17 cellular contexts compared by ENCODE assay signal in genomic region chr14:68931474-68932051, GRCh38. TPM values are rescaled to one million over a fixed set of nuclear protein-coding genes. Genes with fewer than 3 reads are reported as not detected.
DNase-seq lines count a peak whose midpoint lies in the region; ATAC-seq, FAIRE-seq and TF ChIP-seq lines count a peak whose summit lies in the region.
"Had no signal": no experiment of that assay in that cellular context is flagged by ENCODE, and none has a peak within 500 bp of the region (broad histone marks: within the 10 kb centered on the region; RNA-seq: fewer than 3 reads in every experiment).

No MANE protein-coding gene starts in this region.

- H3K27me3 ChIP-seq in heart right ventricle, result no peaks in the 10 kb centered on the region
- H3K27me3 ChIP-seq in K562 (ENCODE audit: control insufficient read depth in 2 of 2, insufficient read depth in 2 of 2, low read length in 2 of 2), result no peaks in the 10 kb centered on the region
- H3K27me3 ChIP-seq in uterus, result no peaks in the 10 kb centered on the region
- H3K27me3 ChIP-seq: thyroid gland had no signal

- no peaks in the 10 kb centered on the region for H3K27me3 Mint-ChIP-seq in naive thymus-derived CD8-positive, alpha-beta T cell

- H3K27ac Mint-ChIP-seq in naive thymus-derived CD8-positive, alpha-beta T cell, result peak overlapping the region; percentile 60 to 95 (median 86)

- 63 to 66% methylated on average over 5 of the region's 5 CpGs for WGBS in heart right ventricle, 2 donors
- WGBS in K562 (ENCODE audit: insufficient coverage, low coverage, missing lambda C conversion rate), result 100% methylated on average over 2 of the region's 5 CpGs

- peaks cover 55 to 95% (median 88%) of the 10 kb centered on the region in 4 donors for H3K4me1 Mint-ChIP-seq in naive thymus-derived CD8-positive, alpha-beta T cell

- intact Hi-C loops in heart right ventricle (cut with DNase I), result no loop called here
- intact Hi-C loops in left ventricle myocardium superior (cut with micrococcal nuclease), result no loop called here
- intact Hi-C loops in K562 (cut with micrococcal nuclease), result no loop called here
- intact Hi-C loops in uterus (cut with DNase I; ENCODE audit: low total_unique reads), result no loop called here

- peaks cover 23% of the 10 kb centered on the region for H4K20me1 ChIP-seq in K562 (replicated peaks; ENCODE audit: control insufficient read depth, insufficient read depth, low read length)

- DNase-seq in heart right ventricle (no peak), left ventricle myocardium superior (no peak), K562 (ENCODE audit: extremely low read depth in 1 of 4, low spot score in 3 of 4) (no peak), uterus (no peak), kidney tubule cell (ENCODE audit: low spot score) (no peak), DMS79 (lab: John Stamatoyannopoulos, UW) (no peak)
- DNase-seq in naive thymus-derived CD8-positive, alpha-beta T cell, result peak in 1 of 10 donors; percentile 14
- no peak for DNase-seq in stimulated activated CD4-positive, alpha-beta T cell treated with anti-CD3 and anti-CD28 coated beads, Interleukin-4, amount 100 ng/mL, for 24 hours
- DNase-seq: activated CD8-positive, alpha-beta memory T cell treated with anti-CD3 and anti-CD28 coated beads, Interleukin-2, amount 50 U/mL, for 48 hours; activated gamma-delta T cell treated with Interleukin-2 at 50 U/mL for 16 hours; COR-L47; EL; NCI-H1436 treated with DMSO at 0.1 percent for 48 hours; NCI-H774; T-helper 9 cell; thyroid gland had no signal

- H3K36me3 ChIP-seq in heart right ventricle, result peaks cover 0 to 23% (median 0%) of the 10 kb centered on the region in 9 donors
- no peaks in the 10 kb centered on the region; the same call in 2 of the 3 replicates for H3K36me3 ChIP-seq in K562 (ENCODE audit: control insufficient read depth, insufficient read depth, low read length)
- H3K36me3 ChIP-seq in uterus, result no peaks in the 10 kb centered on the region
- H3K36me3 ChIP-seq: thyroid gland had no signal

- no peak overlapping the region for H3K4me3 ChIP-seq in heart right ventricle
- no peak overlapping the region for H3K4me3 ChIP-seq in K562
- no peak overlapping the region for H3K4me3 ChIP-seq in uterus
- H3K4me3 ChIP-seq: thyroid gland had no signal

- H3K79me2 ChIP-seq in K562 (ENCODE audit: control insufficient read depth, insufficient read depth, low read length), result peaks cover 7% of the 10 kb centered on the region

- CTCF ChIA-PET in K562 (lab: Yijun Ruan, JAX; ENCODE audit: low intra/inter-chr PET ratio), result no interaction called here

- ATAC-seq in heart right ventricle (peak in 1 of 8 donors; percentile 11), left ventricle myocardium superior (no peak), K562 (no peak)
- ATAC-seq in naive thymus-derived CD8-positive, alpha-beta T cell, result no peak
- ATAC-seq: activated CD4-positive, CD25-positive, alpha-beta regulatory T cell treated with anti-CD3 and anti-CD28 coated beads, Interleukin-2, amount 50 U/mL, for 24 hours had no signal

- FAIRE-seq in K562 (lab: Jason Lieb, UNC), result no peak

- H3K4me3 Mint-ChIP-seq in naive thymus-derived CD8-positive, alpha-beta T cell, result peak overlapping the region in 8 of 10 donors; percentile 5 to 74 (median 54)

- TF ChIP-seq CTCF in heart right ventricle (IDR thresholded peaks at IDR 0.05) (no peak), K562 (IDR thresholded peaks at IDR 0.05 in 2 of 3, conservative IDR thresholded peaks at IDR 0.05 in 1 of 3; ENCODE audit: insufficient read depth in 2 of 3, low read depth in 1 of 3, low read length in 3 of 3) (no peak), uterus (IDR thresholded peaks at IDR 0.05) (no peak)

- in situ Hi-C loops in K562 (cut with MboI), result no loop called here

- TF ChIP-seq POLR2A in K562 (conservative IDR thresholded peaks at IDR 0.05), result no peak
- no peak for TF ChIP-seq POLR2A in uterus (IDR thresholded peaks at IDR 0.05)

- no peak overlapping the region for H3K4me2 ChIP-seq in K562 (ENCODE audit: insufficient read depth, low read length)

- H2AFZ ChIP-seq in K562 (ENCODE audit: low read depth, low read length), result no peak overlapping the region

- H3K36me3 Mint-ChIP-seq in naive thymus-derived CD8-positive, alpha-beta T cell, result peaks cover 0 to 58% (median 7%) of the 10 kb centered on the region in 3 donors

- no peak overlapping the region for H3K9ac ChIP-seq in K562 (ENCODE audit: insufficient read depth in 1 of 2, low read depth in 2 of 2, low read length in 2 of 2)

- H3K9me3 ChIP-seq in heart right ventricle (no peaks in the 10 kb centered on the region), K562 (replicated peaks; ENCODE audit: control insufficient read depth, insufficient read depth, low read depth, low read length) (peaks cover 2% of the 10 kb centered on the region; the same call in 1 of the 2 replicates), uterus (no peaks in the 10 kb centered on the region)
- H3K9me3 ChIP-seq: thyroid gland had no signal

- no TSS peak for BruUV-seq in K562 (replicated peaks; lab: Mats Ljungman, UMichigan)

- TF ChIP-seq RAD21 in K562 (CRISPR knock-in tag; conservative IDR thresholded peaks at IDR 0.05 in 1 of 2, IDR thresholded peaks at IDR 0.05 in 1 of 2), result no peak

- H3K9me3 Mint-ChIP-seq in naive thymus-derived CD8-positive, alpha-beta T cell, result peaks cover 0 to 5% (median 1%) of the 10 kb centered on the region in 9 donors

- TF ChIP-seq EP300 in K562 (IDR thresholded peaks at IDR 0.05; ENCODE audit: low read length), result no peak

- H3K4me1 ChIP-seq in heart right ventricle (peaks cover 18 to 100% (median 56%) of the 10 kb centered on the region in 9 donors), K562 (replicated peaks in 1 of 2; ENCODE audit: control insufficient read depth in 2 of 2, insufficient read depth in 2 of 2, low read length in 2 of 2) (peaks cover 4 to 13% of the 10 kb centered on the region in 2 experiments; a peak in 3 of 5 replicates), uterus (peaks cover 7 to 27% of the 10 kb centered on the region in 2 donors)

- H3K27ac ChIP-seq in heart right ventricle (peak overlapping the region in 6 of 10 donors; percentile 25 to 94 (median 57)), K562 (ENCODE audit: extremely low read depth, low read depth, low read length) (no peak overlapping the region), uterus (peak overlapping the region; percentile 22 to 95)
- H3K27ac ChIP-seq: thyroid gland had no signal

- H3K9me1 ChIP-seq in K562 (ENCODE audit: control insufficient read depth, insufficient read depth, low read length), result no peaks in the 10 kb centered on the region

- POLR2A ChIA-PET in K562 (lab: Yijun Ruan, JAX), result no interaction called here
- POLR2A ChIA-PET in naive thymus-derived CD8-positive, alpha-beta T cell (lab: Charles Lee), result interaction anchor here (0.6 to 1.3 kb wide), 6 partner anchors 14 to 37 kb away, joined by 3 to 6 read pairs (median 3); no protein-coding TSS in a partner anchor

TF ChIP-seq in K562, 482 proteins besides CTCF, POLR2A, EP300 and RAD21 (continues in another document):
- TF ChIP-seq RFX1 (IDR thresholded peaks at IDR 0.05) (no peak), TSC22D4 (tag; IDR thresholded peaks at IDR 0.05) (no peak), XRCC5 (IDR thresholded peaks at IDR 0.05; ENCODE audit: low read depth, low read length) (no peak), RBM25 (IDR thresholded peaks at IDR 0.05; ENCODE audit: low read depth, low read length, severe bottlenecking) (peak; percentile 85), RBM39 (optimal IDR thresholded peaks at IDR 0.05; ENCODE audit: low read depth, low read length) (no peak), PTTG1 (tag; IDR thresholded peaks at IDR 0.05; ENCODE audit: low read depth) (no peak), KDM1A (IDR thresholded peaks at IDR 0.05) (peak in 1 of 2 experiments; percentile 9; a peak in 1 of 4 replicates), MAFG (tag; conservative IDR thresholded peaks at IDR 0.05) (no peak), BCOR (IDR thresholded peaks at IDR 0.05) (peak; percentile 47), SNAPC5 (CRISPR knock-in tag; IDR thresholded peaks at IDR 0.05) (no peak), ESRRA (IDR thresholded peaks at IDR 0.05; ENCODE audit: borderline replicate concordance, low read depth) (no peak)

RNA-seq across cellular contexts. Expression of gene ACTN1, which starts 47.5 kb away (rescaled TPM):
- 100 to 1,000 TPM in 6 of 10 donors, 10 to 100 TPM in 4; 82.5 to 235 (median 112) TPM for total RNA-seq in heart right ventricle
- polyA plus RNA-seq in heart right ventricle, result 100 to 1,000 TPM in 1 of 2 donors, 10 to 100 TPM in 1; 67.2 to 104 TPM
- total RNA-seq in left ventricle myocardium superior, result 90.5 TPM
- total RNA-seq in K562 (2011; cell fraction: chromatin; rRNA removed; ENCODE audit: low replicate concordance), result 54.6 and 92.3 TPM in 2 replicates
- total RNA-seq in K562 (2011; cell fraction: nucleolus; rRNA removed), result 49.7 and 53.4 TPM in 2 replicates
- 46.1 and 65.6 TPM in 2 replicates for total RNA-seq in K562 (2011; cell fraction: nucleoplasm; rRNA removed)
- 42.5 and 47.3 TPM in 2 replicates for total RNA-seq in K562 (2014; rRNA removed)
- 15.9 and 16.8 TPM in 2 replicates for total RNA-seq in K562 (2014; rRNA removed; fragmentation: Illumina TruSeq; extraction: Trizol)
- 26.1 and 26.8 TPM in 2 replicates for total RNA-seq in K562 (2015; rRNA removed; fragmentation: Illumina TruSeq; extraction: Trizol)
- total RNA-seq in K562 (2021), result 62.3 and 67.7 TPM in 2 replicates
- polyA plus RNA-seq in K562 (2011; rRNA removed), result 37.3 and 44.7 TPM in 2 replicates
- 33.0 and 71.5 TPM in 2 replicates for polyA plus RNA-seq in K562 (2011; cell fraction: cytosol; rRNA removed)
- polyA plus RNA-seq in K562 (2011; cell fraction: nucleus; rRNA removed), result 38.8 and 47.1 TPM in 2 replicates
- polyA plus RNA-seq in K562 (2012), result 63.9 and 83.3 TPM in 2 replicates
- 56.9 and 59.2 TPM in 2 replicates for polyA plus RNA-seq in K562 (2014; fragmentation: Illumina TruSeq; extraction: Trizol)
- 1 to 10 TPM; 2.2 to 5.6 TPM for polyA plus RNA-seq in K562 (2014; fragmentation: Nextera tagmentation; extraction: Ambion mirVana)
- 30.8 and 34.5 TPM in 2 replicates for polyA plus RNA-seq in K562 (2014; rRNA removed)
- polyA minus RNA-seq in K562 (2011; rRNA and poly(A)+ RNA removed), result 50.7 and 52.2 TPM in 2 replicates
- 66.1 and 73.5 TPM in 2 replicates for polyA minus RNA-seq in K562 (2011; cell fraction: cytosol; rRNA and poly(A)+ RNA removed)
- polyA minus RNA-seq in K562 (2011; cell fraction: nucleus; rRNA and poly(A)+ RNA removed), result 25.3 and 32.7 TPM in 2 replicates
- 100 to 1,000 TPM; 333 to 341 TPM for total RNA-seq in naive thymus-derived CD8-positive, alpha-beta T cell
- polyA plus RNA-seq in naive thymus-derived CD8-positive, alpha-beta T cell, result 100 to 1,000 TPM; 144 to 436 (median 267) TPM
- 100 to 1,000 TPM; 147 to 538 (median 343) TPM for total RNA-seq in uterus
